8 cellular contexts compared by ENCODE assay signal in the genomic region with DNA sequence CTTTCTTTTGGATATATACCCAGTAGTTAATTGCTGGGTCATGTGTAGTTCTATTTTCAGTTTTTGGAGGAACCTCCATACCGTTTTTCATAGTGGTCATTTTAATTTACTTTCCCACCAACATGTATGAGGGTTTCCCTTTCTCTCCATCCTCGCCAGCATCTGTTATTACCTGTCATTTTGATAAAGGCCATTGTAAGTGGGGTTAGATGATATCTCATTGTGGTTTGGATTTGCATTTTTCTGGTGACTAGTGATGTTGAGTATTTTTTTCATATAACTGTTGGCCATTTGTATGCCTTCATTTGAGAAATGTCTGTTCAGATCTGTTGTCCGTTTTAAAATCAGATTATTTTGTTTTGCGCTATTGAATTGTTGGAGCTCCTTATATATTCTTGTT.
"Had no signal": no experiment of that assay in that cellular context is flagged by ENCODE, and none has a peak within 500 bp of the region (broad histone marks: within the 10 kb centered on the region; RNA-seq: fewer than 3 reads in every experiment).

No MANE protein-coding gene starts in this region.

- H3K4me3 ChIP-seq: K562 had no signal

- H3K27ac Mint-ChIP-seq: H9 had no signal

- ATAC-seq: K562 had no signal

- DNase-seq: GOT3, H9, HCEC 1CT, IMR-90, KG1 had no signal

- H3K4me1 Mint-ChIP-seq: H9 had no signal

- FAIRE-seq: H54, HTR-8/SVneo, K562 had no signal

- H3K4me3 Mint-ChIP-seq: H9 had no signal
